ENCODE assay signal across 3 cellular contexts in genomic region chr4:7422098-7422897, GRCh38.
TF ChIP-seq lines count a peak whose summit lies in the region.

No MANE protein-coding gene starts in this region.

TF ChIP-seq in SK-N-SH, 30 proteins besides CTCF, POLR2A, EP300 and RAD21:
- TF ChIP-seq MAX (IDR thresholded peaks at IDR 0.05; ENCODE audit: low read depth) (no peak), SMC3 (IDR thresholded peaks at IDR 0.05; ENCODE audit: low read depth, low read length) (no peak), CHD2 (IDR thresholded peaks at IDR 0.05; ENCODE audit: low read length, partially characterized antibody) (no peak)

TF ChIP-seq in SK-N-SH treated with all-trans-retinoic acid at 6 μM for 48 hours, 23 proteins besides CTCF, POLR2A, EP300 and RAD21 (continued from another document):
- TF ChIP-seq PATZ1 (CRISPR knock-in tag; IDR thresholded peaks at IDR 0.05; ENCODE audit: borderline replicate concordance) (no peak), TSHZ2 (CRISPR knock-in tag; IDR thresholded peaks at IDR 0.05) (no peak), CSDC2 (CRISPR knock-in tag; IDR thresholded peaks at IDR 0.05) (no peak), CSRNP3 (CRISPR knock-in tag; IDR thresholded peaks at IDR 0.05) (no peak), GLIS3 (CRISPR knock-in tag; IDR thresholded peaks at IDR 0.05) (no peak), TOX (CRISPR knock-in tag; IDR thresholded peaks at IDR 0.05; ENCODE audit: borderline replicate concordance) (no peak), ZNF565 (CRISPR knock-in tag; conservative IDR thresholded peaks at IDR 0.05; ENCODE audit: low read depth) (no peak), ZC3H10 (CRISPR knock-in tag; IDR thresholded peaks at IDR 0.05) (no peak), ARNTL (CRISPR knock-in tag; IDR thresholded peaks at IDR 0.05; ENCODE audit: borderline replicate concordance, low read depth) (no peak), BACH2 (CRISPR knock-in tag; IDR thresholded peaks at IDR 0.05; ENCODE audit: borderline replicate concordance) (no peak), ZFP3 (CRISPR knock-in tag; IDR thresholded peaks at IDR 0.05) (no peak), SNAI2 (CRISPR knock-in tag; IDR thresholded peaks at IDR 0.05) (no peak), ESRRG (CRISPR knock-in tag; IDR thresholded peaks at IDR 0.05) (no peak), POU6F1 (CRISPR knock-in tag; IDR thresholded peaks at IDR 0.05; ENCODE audit: borderline replicate concordance, low read depth) (no peak), TCF4 (CRISPR knock-in tag; IDR thresholded peaks at IDR 0.05; ENCODE audit: borderline replicate concordance) (no peak)

TF ChIP-seq in HepG2, 621 proteins besides CTCF, POLR2A, EP300 and RAD21:
- TF ChIP-seq ARID4A (CRISPR knock-in tag; IDR thresholded peaks at IDR 0.05; ENCODE audit: borderline replicate concordance) = no peak
- TF ChIP-seq RELA (CRISPR knock-in tag; IDR thresholded peaks at IDR 0.05) = no peak
- TF ChIP-seq RBM22 (optimal IDR thresholded peaks at IDR 0.05; ENCODE audit: low read length) = no peak
- no peak for TF ChIP-seq ZNF484 (CRISPR knock-in tag; IDR thresholded peaks at IDR 0.05; ENCODE audit: borderline replicate concordance, low read depth)
- no peak for TF ChIP-seq ATAD3A (CRISPR knock-in tag; IDR thresholded peaks at IDR 0.05)
- no peak for TF ChIP-seq SRSF4 (IDR thresholded peaks at IDR 0.05; ENCODE audit: low read depth, low read length, poor library complexity, severe bottlenecking)
- no peak for TF ChIP-seq MLXIP (CRISPR knock-in tag; IDR thresholded peaks at IDR 0.05; ENCODE audit: borderline replicate concordance)
- no peak for TF ChIP-seq ZEB1 (IDR thresholded peaks at IDR 0.05; ENCODE audit: insufficient replicate concordance, low read depth)
- TF ChIP-seq ZNF343 (CRISPR knock-in tag; IDR thresholded peaks at IDR 0.05) = no peak
- TF ChIP-seq E2F2 (CRISPR knock-in tag; IDR thresholded peaks at IDR 0.05; ENCODE audit: borderline replicate concordance) = no peak
- TF ChIP-seq ZFP37 (CRISPR knock-in tag; IDR thresholded peaks at IDR 0.05; ENCODE audit: borderline replicate concordance) = no peak
- no peak for TF ChIP-seq ARNT2 (CRISPR knock-in tag; IDR thresholded peaks at IDR 0.05; ENCODE audit: low read depth)
- TF ChIP-seq KDM3A (CRISPR knock-in tag; IDR thresholded peaks at IDR 0.05; ENCODE audit: low read depth) = no peak
- no peak for TF ChIP-seq DMTF1 (CRISPR knock-in tag; IDR thresholded peaks at IDR 0.05)
- TF ChIP-seq MIER3 (CRISPR knock-in tag; IDR thresholded peaks at IDR 0.05; ENCODE audit: borderline replicate concordance) = no peak
- no peak for TF ChIP-seq ZNF362 (CRISPR knock-in tag; IDR thresholded peaks at IDR 0.05; ENCODE audit: borderline replicate concordance)
- TF ChIP-seq EEA1 (CRISPR knock-in tag; IDR thresholded peaks at IDR 0.05; ENCODE audit: borderline replicate concordance) = no peak
- TF ChIP-seq NR2C2 (CRISPR knock-in tag; IDR thresholded peaks at IDR 0.05; ENCODE audit: borderline replicate concordance) = no peak
- TF ChIP-seq ZNF281 (CRISPR knock-in tag; IDR thresholded peaks at IDR 0.05; ENCODE audit: borderline replicate concordance) = no peak
